In genomic region chr11:19552100-19552499, GRCh38 we compare ENCODE assay signal across 27 cellular contexts.
DNase-seq lines count a peak whose midpoint lies in the region; ATAC-seq and TF ChIP-seq lines count a peak whose summit lies in the region.
"Had no signal": no experiment of that assay in that cellular context is flagged by ENCODE, and none has a peak within 500 bp of the region (broad histone marks: within the 10 kb centered on the region; RNA-seq: fewer than 3 reads in every experiment).

No MANE protein-coding gene starts in this region.

- H3K36me3 ChIP-seq in ectodermal cell (ENCODE audit: control insufficient read depth, insufficient read depth, low read length) (no peaks in the 10 kb centered on the region), neuron (ENCODE audit: insufficient read depth, low read length) (no peaks in the 10 kb centered on the region), ovary (no peaks in the 10 kb centered on the region)
- H3K36me3 ChIP-seq: breast epithelium, colonic mucosa had no signal

- H3K4me3 ChIP-seq in ectodermal cell (ENCODE audit: insufficient read depth, low read depth, low read length) (peak overlapping the region; percentile 10), neuron (ENCODE audit: low read length) (peak overlapping the region; percentile 32), ovary (no peak overlapping the region)
- H3K4me3 ChIP-seq: breast epithelium, colonic mucosa, testis had no signal

- H3K9me3 ChIP-seq in ectodermal cell (ENCODE audit: control insufficient read depth, low read length) (no peaks in the 10 kb centered on the region), neuron (ENCODE audit: low read length) (no peaks in the 10 kb centered on the region), ovary (no peaks in the 10 kb centered on the region)
- H3K9me3 ChIP-seq: breast epithelium, colonic mucosa, testis had no signal

- H3K4me1 ChIP-seq in ectodermal cell (ENCODE audit: control insufficient read depth, insufficient read depth, low read length): peaks cover 44% of the 10 kb centered on the region
- H3K4me1 ChIP-seq in neuron (ENCODE audit: insufficient read depth, low read length): peaks cover 45% of the 10 kb centered on the region
- H3K4me1 ChIP-seq in ovary (ENCODE audit: insufficient read depth): no peaks in the 10 kb centered on the region
- H3K4me1 ChIP-seq: breast epithelium, colonic mucosa, testis had no signal

- ATAC-seq in GM18519 (IDR thresholded peaks at IDR 0.05; ENCODE audit: low FRiP score, unreplicated experiment): no peak
- ATAC-seq in Right ventricle myocardium inferior: no peak
- ATAC-seq: activated CD4-positive, alpha-beta T cell treated with anti-CD3 and anti-CD28 coated beads for 36 hours; activated naive CD4-positive, alpha-beta T cell treated with anti-CD3 and anti-CD28 coated beads, Interleukin-2, amount 50 U/mL, for 72 hours; effector memory CD8-positive, alpha-beta T cell; esophagus mucosa had no signal

- intact Hi-C loops in Right ventricle myocardium inferior (cut with DNase I) (loop anchor here (2.0 to 5.0 kb wide), 3 partner anchors 225 to 387 kb away; no protein-coding TSS in a partner anchor), ovary (cut with DNase I) (loop anchor here in 2 of 4 donors (5.0 to 10.0 kb wide), 2 partner anchors 477 to 480 kb away; no protein-coding TSS in a partner anchor)

- TF ChIP-seq EP300 in ovary (IDR thresholded peaks at IDR 0.05): no peak

- peak overlapping the region; percentile 0 for H2AFZ ChIP-seq in neuron (ENCODE audit: low read depth, low read length)

- H3K27ac ChIP-seq in ectodermal cell (ENCODE audit: insufficient read depth, low read depth, low read length, poor library complexity, severe bottlenecking): peak overlapping the region; percentile 87
- H3K27ac ChIP-seq in ovary: no peak overlapping the region
- H3K27ac ChIP-seq: breast epithelium, colonic mucosa, testis, VCaP had no signal

- no peak for TF ChIP-seq POLR2A in ovary (IDR thresholded peaks at IDR 0.05)

- DNase-seq in DMS 273 (lab: John Stamatoyannopoulos, UW; ENCODE audit: unreplicated experiment): peak; percentile 77
- DNase-seq in NCI-H446 treated with DMSO at 0.1 percent for 48 hours (lab: John Stamatoyannopoulos, UW): peak; percentile 51
- DNase-seq in Right ventricle myocardium inferior (ENCODE audit: missing footprints): no peak
- DNase-seq in kidney tubule cell (ENCODE audit: low spot score): no peak
- no peak for DNase-seq in ovary
- DNase-seq: activated CD4-positive, alpha-beta T cell treated with anti-CD3 and anti-CD28 coated beads for 36 hours; Calu3; CD4-positive, CD25-positive, alpha-beta regulatory T cell; colonic mucosa; effector memory CD8-positive, alpha-beta T cell; foreskin fibroblast; GOT3; kidney; naive B cell; NCI-H1048; NCI-H187; stimulated activated naive CD4-positive, alpha-beta T cell treated with Interleukin-2 at 50 U/mL for 16 hours; SW 1271; T-helper 9 cell; testis had no signal

- TF ChIP-seq CTCF in ovary (IDR thresholded peaks at IDR 0.05): no peak

- H3K27me3 ChIP-seq in ectodermal cell (ENCODE audit: control insufficient read depth, insufficient read depth, low read length, poor library complexity, severe bottlenecking): no peaks in the 10 kb centered on the region
- no peaks in the 10 kb centered on the region for H3K27me3 ChIP-seq in neuron (ENCODE audit: insufficient read depth, low read length)
- no peaks in the 10 kb centered on the region for H3K27me3 ChIP-seq in ovary
- H3K27me3 ChIP-seq: colonic mucosa, testis had no signal

- 77 to 80% methylated on average over 7 of the region's 7 CpGs for WGBS in ectodermal cell, 2 experiments
- 71 to 79% (median 77%) methylated on average over 7 of the region's 7 CpGs for WGBS in ovary, 3 donors

Comparison
In these comparisons a context has a peak if more than half of its experiments do, and no peak if none do; other contexts are left out.
1. DNase-seq: peak in DMS 273 (single experiment) and NCI-H446 treated with DMSO at 0.1 percent for 48 hours (single experiment); none in Right ventricle myocardium inferior (single experiment), kidney tubule cell (single experiment) and ovary (0 of 5).